In genomic region chr4:147591048-147591577, GRCh38 we compare ENCODE assay signal across 1 cellular context.
TF ChIP-seq lines count a peak whose summit lies in the region.

No MANE protein-coding gene starts in this region.

TF ChIP-seq in HCT116, 20 proteins besides CTCF, POLR2A, EP300 and RAD21 (continued from another document):
- TF ChIP-seq ZBTB33 (IDR thresholded peaks at IDR 0.05; ENCODE audit: extremely low read depth, insufficient replicate concordance, low read length) (no peak), ZFX (IDR thresholded peaks at IDR 0.05) (no peak), EGR1 (IDR thresholded peaks at IDR 0.05; ENCODE audit: low read depth) (no peak), CBX3 (IDR thresholded peaks at IDR 0.05; ENCODE audit: low read depth) (no peak), TCF7L2 (IDR thresholded peaks at IDR 0.05; ENCODE audit: borderline replicate concordance, extremely low read depth, insufficient read depth, insufficient read length) (no peak), CEBPB (IDR thresholded peaks at IDR 0.05; ENCODE audit: low read depth) (no peak), EZH2phosphoT487 (IDR thresholded peaks at IDR 0.05; ENCODE audit: borderline replicate concordance) (no peak), REST (IDR thresholded peaks at IDR 0.05; ENCODE audit: low read depth) (no peak), JUND (IDR thresholded peaks at IDR 0.05) (no peak)
TF ChIP-seq in HCT116: peak in this region for 0.
